23 cellular contexts compared by ENCODE assay signal in the genomic region with DNA sequence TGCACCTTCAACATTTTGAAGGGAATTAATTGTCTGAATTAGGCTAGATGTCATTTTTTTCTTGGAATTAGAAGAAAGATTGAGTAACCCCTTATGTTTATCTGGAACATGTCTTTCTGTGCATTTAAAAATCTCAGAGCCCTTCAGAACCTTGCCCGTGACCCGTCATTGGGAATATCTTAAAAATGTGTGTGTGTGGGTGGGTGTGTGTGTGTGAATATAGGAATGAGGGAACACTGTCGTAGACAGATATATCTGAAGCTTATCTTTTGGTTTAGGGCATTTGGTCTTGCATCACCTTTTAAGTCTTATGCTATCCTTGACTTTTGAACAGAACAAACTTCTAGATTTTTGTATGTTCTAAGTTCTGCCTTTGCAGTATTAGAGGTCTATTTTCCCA. TPM values are rescaled to one million over a fixed set of nuclear protein-coding genes. Genes with fewer than 3 reads are reported as not detected.
"Had no signal": no experiment of that assay in that cellular context is flagged by ENCODE, and none has a peak within 500 bp of the region (broad histone marks: within the 10 kb centered on the region; RNA-seq: fewer than 3 reads in every experiment).

No MANE protein-coding gene starts in this region.

- H3K36me3 Mint-ChIP-seq: naive B cell had no signal

- DNase-seq: effector CD4-positive, alpha-beta T cell; endodermal cell; erythroblast; gastrocnemius medialis; heart right ventricle; kidney; left colon; left ventricle myocardium superior; mesendoderm; naive B cell; posterior cingulate gyrus; stimulated activated CD4-positive, alpha-beta T cell treated with anti-CD3 and anti-CD28 coated beads, Interleukin-12 subunit alpha, Interleukin-12 subunit beta, amount 100 ng/mL, for 4 hours; stimulated activated naive CD4-positive, alpha-beta T cell treated with Interleukin-2 at 50 U/mL for 16 hours; upper lobe of left lung; uterus had no signal

- H3K36me3 ChIP-seq: gastrocnemius medialis, heart right ventricle, neutrophil, upper lobe of left lung, uterus had no signal

- H3K9me3 Mint-ChIP-seq: endodermal cell, naive B cell had no signal

- H3K27me3 ChIP-seq: gastrocnemius medialis, neutrophil, upper lobe of left lung, uterus had no signal

- H3K27ac ChIP-seq: coronary artery, gastrocnemius medialis, heart right ventricle, neutrophil, skin epidermis, upper lobe of left lung, uterus had no signal

- H3K9me3 ChIP-seq: gastrocnemius medialis, heart right ventricle, neutrophil, upper lobe of left lung, uterus had no signal

- H3K4me1 ChIP-seq: uterus had no signal

- H3K4me3 ChIP-seq: coronary artery, gastrocnemius medialis, heart right ventricle, lung, skin epidermis, upper lobe of left lung, uterus had no signal

- FAIRE-seq: endothelial cell of umbilical vein, kidney had no signal

- ATAC-seq: gastrocnemius medialis, heart right ventricle, left colon, left ventricle myocardium superior, sciatic nerve had no signal

- H3K4me3 Mint-ChIP-seq: endodermal cell, naive B cell had no signal

- H3K27ac Mint-ChIP-seq: endodermal cell, naive B cell had no signal

RNA-seq across cellular contexts. Expression of a gene that starts 13.5 kb away (rescaled TPM):
- total RNA-seq: osteocyte had no signal
- polyA plus RNA-seq: neural cell had no signal
